Comparison of ENCODE assay signal across 18 cellular contexts in the genomic region with DNA sequence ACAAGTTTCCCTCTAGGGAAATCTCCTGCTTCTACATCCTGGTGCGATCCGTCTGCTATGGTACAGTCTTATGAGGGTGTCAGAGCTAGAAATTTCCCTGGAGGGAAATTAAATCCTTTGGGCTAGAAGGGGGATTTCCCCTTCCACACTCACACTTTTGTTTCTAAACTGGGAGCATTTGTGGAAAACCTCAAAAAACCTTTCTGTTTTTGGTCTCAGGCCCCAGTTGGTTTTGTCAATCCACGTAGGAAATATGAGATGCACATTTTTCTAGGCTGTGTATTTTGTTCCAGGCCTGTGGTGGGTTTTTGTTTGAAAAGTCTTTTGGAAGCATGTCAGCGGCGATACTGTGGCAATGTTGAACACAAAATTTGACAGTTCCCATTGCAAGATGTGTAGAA.
"Had no signal": no experiment of that assay in that cellular context is flagged by ENCODE, and none has a peak within 500 bp of the region (broad histone marks: within the 10 kb centered on the region; RNA-seq: fewer than 3 reads in every experiment).

No MANE protein-coding gene starts in this region.

- H3K9me3 ChIP-seq: gastroesophageal sphincter, ovary, right atrium auricular region, sigmoid colon had no signal

- H3K9ac ChIP-seq: neural progenitor cell had no signal

- ATAC-seq: gastroesophageal sphincter, left lobe of liver, natural killer cell had no signal

- H3K36me3 ChIP-seq: gastroesophageal sphincter, neural progenitor cell, ovary, right atrium auricular region, sigmoid colon had no signal

- H3K27me3 ChIP-seq: gastroesophageal sphincter, neural progenitor cell, ovary, right atrium auricular region, sigmoid colon had no signal

- DNase-seq: dorsolateral prefrontal cortex; effector CD8-positive, alpha-beta T cell; foreskin fibroblast; glutamatergic neuron; islet precursor cell; mammary epithelial cell; natural killer cell; nucleus accumbens; ovary; sigmoid colon; stimulated activated CD4-positive, alpha-beta T cell treated with anti-CD3 and anti-CD28 coated beads, Interleukin-2, amount 100 ng/mL, for 48 hours; stimulated activated naive CD4-positive, alpha-beta T cell treated with Interleukin-2 at 50 U/mL for 16 hours had no signal

- H3K27ac ChIP-seq: coronary artery, dorsolateral prefrontal cortex, gastroesophageal sphincter, neural progenitor cell, ovary, right atrium auricular region, sigmoid colon had no signal

- H3K4me2 ChIP-seq: neural progenitor cell, smooth muscle cell had no signal

- H3K4me1 ChIP-seq: gastroesophageal sphincter, neural progenitor cell, right atrium auricular region, sigmoid colon had no signal

- H3K4me3 ChIP-seq: coronary artery, dorsolateral prefrontal cortex, gastroesophageal sphincter, neural progenitor cell, ovary, right atrium auricular region, sigmoid colon, smooth muscle cell had no signal

- H2AFZ ChIP-seq: neural progenitor cell had no signal
